In genomic region chr7:151083071-151083823, GRCh38 we compare ENCODE assay signal across 8 cellular contexts. TPM values are rescaled to one million over a fixed set of nuclear protein-coding genes. Genes with fewer than 3 reads are reported as not detected.
DNase-seq lines count a peak whose midpoint lies in the region; ATAC-seq lines count a peak whose summit lies in the region.

Gene TMUB1, minus strand, starts transcription at chr7:151083493. Its CDS starts 930 bp downstream, at chr7:151082563.

- ATAC-seq in HG02973 (IDR thresholded peaks at IDR 0.05; ENCODE audit: unreplicated experiment) = peak; percentile 41

- CTCF ChIA-PET in activated CD4-positive, alpha-beta T cell treated with anti-CD3 and anti-CD28 coated beads, Interleukin-2, amount 10 ng/mL, durations not matched to agents 7 days and 5 days (lab: Charles Lee) = interaction anchor here (0.9 to 1.8 kb wide), 2 partner anchors 16 to 161 kb away, joined by 3 to 4 read pairs; no protein-coding TSS in a partner anchor

- H3K4me1 Mint-ChIP-seq in activated CD4-positive, alpha-beta T cell treated with anti-CD3 and anti-CD28 coated beads, Interleukin-2, amount 10 ng/mL, durations not matched to agents 7 days and 5 days = peaks cover 46% of the 10 kb centered on the region

- peak within 1 kb of the TSS; percentile 98 for H3K4me3 Mint-ChIP-seq in activated CD4-positive, alpha-beta T cell treated with anti-CD3 and anti-CD28 coated beads, Interleukin-2, amount 10 ng/mL, durations not matched to agents 7 days and 5 days

- H3K9me3 Mint-ChIP-seq in activated CD4-positive, alpha-beta T cell treated with anti-CD3 and anti-CD28 coated beads, Interleukin-2, amount 10 ng/mL, durations not matched to agents 7 days and 5 days = no peaks in the 10 kb centered on the region

- H3K27ac Mint-ChIP-seq in activated CD4-positive, alpha-beta T cell treated with anti-CD3 and anti-CD28 coated beads, Interleukin-2, amount 10 ng/mL, durations not matched to agents 7 days and 5 days = peak within 1 kb of the TSS; percentile 89

- H3K27me3 Mint-ChIP-seq in activated CD4-positive, alpha-beta T cell treated with anti-CD3 and anti-CD28 coated beads, Interleukin-2, amount 10 ng/mL, durations not matched to agents 7 days and 5 days = peaks cover 17% of the 10 kb centered on the region

- POLR2A ChIA-PET in activated CD4-positive, alpha-beta T cell treated with anti-CD3 and anti-CD28 coated beads, Interleukin-2, amount 10 ng/mL, durations not matched to agents 7 days and 5 days (lab: Charles Lee) = interaction anchor here (0.7 kb wide), 1 partner anchor 19 kb away, joined by 3 read pairs; no protein-coding TSS in a partner anchor

- DNase-seq in NK-92 treated with Interleukin-12 subunit alpha and Interleukin-12 subunit beta, amount 100 ng/mL, for 24 hours (lab: John Stamatoyannopoulos, UW) = peak; percentile 84
- no peak for DNase-seq in NK-92 (lab: John Stamatoyannopoulos, UW; ENCODE audit: unreplicated experiment)
- DNase-seq in NCI-H2196 (lab: John Stamatoyannopoulos, UW; ENCODE audit: unreplicated experiment) = peak; percentile 38
- peak; percentile 88 for DNase-seq in activated CD4-positive, alpha-beta T cell treated with anti-CD3 and anti-CD28 coated beads, Interleukin-2, amount 10 ng/mL, durations not matched to agents 7 days and 5 days
- peak in 1 of 2 donors; percentile 70 for DNase-seq in dermis microvascular lymphatic vessel endothelial cell (ENCODE audit: low read depth in 2 of 2)
- DNase-seq in medulla oblongata (ENCODE audit: extremely low spot score) = peak; percentile 76
- peak; percentile 68 for DNase-seq in stimulated activated CD8-positive, alpha-beta memory T cell treated with anti-CD3 and anti-CD28 coated beads, Interleukin-12 subunit alpha, Interleukin-12 subunit beta, amount 100 ng/mL, for 24 hours (ENCODE audit: extremely low read depth)

- H3K36me3 Mint-ChIP-seq in activated CD4-positive, alpha-beta T cell treated with anti-CD3 and anti-CD28 coated beads, Interleukin-2, amount 10 ng/mL, durations not matched to agents 7 days and 5 days (ENCODE audit: low read depth) = peaks cover 7% of the 10 kb centered on the region

RNA-seq across cellular contexts. Expression of gene TMUB1, which starts in this region (rescaled TPM):
- total RNA-seq in activated CD4-positive, alpha-beta T cell treated with anti-CD3 and anti-CD28 coated beads, Interleukin-2, amount 10 ng/mL, durations not matched to agents 7 days and 5 days = 10 to 100 TPM; 73.7 to 77.1 TPM
- total RNA-seq in dermis microvascular lymphatic vessel endothelial cell = 14.8 and 16.7 TPM in 2 replicates
